Comparison of ENCODE assay signal across 26 cellular contexts in the genomic region with DNA sequence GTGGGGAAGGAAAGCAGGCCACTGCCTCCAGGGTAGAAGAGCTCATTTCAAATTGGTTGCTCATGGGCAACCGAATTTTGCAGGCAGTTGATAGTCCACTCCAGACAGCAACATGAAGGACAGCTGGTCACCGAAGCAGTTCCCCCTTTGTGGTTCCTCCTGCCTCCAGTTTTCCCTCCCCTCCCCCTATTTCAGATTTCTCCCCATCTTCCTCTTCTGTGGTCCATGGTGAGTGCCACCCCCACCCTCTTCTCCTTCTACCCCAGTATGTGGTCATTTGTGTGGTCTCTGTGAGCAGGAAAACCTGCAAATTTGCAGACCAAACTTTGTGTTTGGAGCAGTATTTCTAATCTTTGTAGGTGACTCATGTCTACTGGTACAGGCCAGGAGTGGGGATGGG. TPM values are rescaled to one million over a fixed set of nuclear protein-coding genes. Genes with fewer than 3 reads are reported as not detected.
A peak's percentile ranks its signal among the peaks of the same experiment; 100 is the strongest.
DNase-seq lines count a peak whose midpoint lies in the region; ATAC-seq and TF ChIP-seq lines count a peak whose summit lies in the region.
"Had no signal": no experiment of that assay in that cellular context is flagged by ENCODE, and none has a peak within 500 bp of the region (broad histone marks: within the 10 kb centered on the region; RNA-seq: fewer than 3 reads in every experiment).

No MANE protein-coding gene starts in this region.

- H4K91ac ChIP-seq in H9 (ENCODE audit: insufficient read length, low read depth, low read length) = no peak overlapping the region

- H3K23me2 ChIP-seq in H9 (ENCODE audit: insufficient read length, low read depth, low read length, poor library complexity, severe bottlenecking) = no peaks in the 10 kb centered on the region

- H3T11ph ChIP-seq in H9 (ENCODE audit: low read length) = no peak overlapping the region

- peak overlapping the region; percentile 0 to 82 (median 75) for H3K27ac Mint-ChIP-seq in CD14-positive monocyte
- H3K27ac Mint-ChIP-seq in H9 = peak overlapping the region in 2 of 3 experiments; percentile 2 to 30; a peak in 2 of 7 replicates
- H3K27ac Mint-ChIP-seq: activated naive CD4-positive, alpha-beta T cell treated with anti-CD3 and anti-CD28 coated beads for 36 hours; activated T-cell treated with anti-CD3 and anti-CD28 coated beads, Interleukin-2, amount 50 U/mL, for 72 hours; brain; CD4-positive, CD25-positive, alpha-beta regulatory T cell; HFFc6; memory B cell had no signal

- H4K8ac ChIP-seq in H9 (replicated peaks; ENCODE audit: insufficient read length, low read depth, low read length) = no peak overlapping the region

- no CpG with 5 or more reads among the region's 2 CpGs for WGBS in H9 (ENCODE audit: extremely low coverage, insufficient read length, low lambda C conversion rate)
- WGBS in psoas muscle, 3 donors = 64 to 81% (median 73%) methylated on average over 2 of the region's 2 CpGs

- H3K9ac ChIP-seq in H9 (ENCODE audit: extremely low read depth, insufficient read length, low read length) = no peak overlapping the region

- ATAC-seq in psoas muscle = no peak
- no peak for ATAC-seq in HG02610 (IDR thresholded peaks at IDR 0.05; ENCODE audit: unreplicated experiment)
- ATAC-seq: activated T-cell treated with anti-CD3 and anti-CD28 coated beads, Interleukin-2, amount 50 U/mL, for 72 hours; GM12878; PC-3; stimulated activated naive CD8-positive, alpha-beta T cell treated with anti-CD3 and anti-CD28 coated beads, Interleukin-15, Interleukin-2, amounts not matched to agents 100 U/mL and 50 U/mL, for 24 hours had no signal

- no peak for TF ChIP-seq CTCF in CD14-positive monocyte (IDR thresholded peaks at IDR 0.05)
- TF ChIP-seq CTCF in H9 (conservative IDR thresholded peaks at IDR 0.05) = no peak
- TF ChIP-seq CTCF in psoas muscle (IDR thresholded peaks at IDR 0.05) = no peak

- no peaks in the 10 kb centered on the region for H4K20me1 ChIP-seq in H9 (ENCODE audit: control insufficient read depth, insufficient read depth, insufficient read length)

- H3K56ac ChIP-seq in H9 (ENCODE audit: insufficient read length, low read depth, low read length) = no peak overlapping the region

- H3K36me3 ChIP-seq in psoas muscle (ENCODE audit: insufficient read depth in 1 of 2, low read depth in 1 of 2) = no peaks in the 10 kb centered on the region
- H3K36me3 ChIP-seq: prostate gland, thoracic aorta, uterus had no signal

- no peak overlapping the region for H2AK5ac ChIP-seq in H9 (ENCODE audit: insufficient read length, low read length)

- peaks cover 40% of the 10 kb centered on the region for H3K4me1 Mint-ChIP-seq in CD14-positive monocyte
- H3K4me1 Mint-ChIP-seq in H9 = peaks cover 11 to 13% of the 10 kb centered on the region in 2 experiments
- H3K4me1 Mint-ChIP-seq: brain; CD4-positive, CD25-positive, alpha-beta regulatory T cell; memory B cell had no signal

- no peak overlapping the region for H2BK20ac ChIP-seq in H9 (ENCODE audit: low read depth, low read length, poor library complexity, severe bottlenecking)

- H4K5ac ChIP-seq in H9 (ENCODE audit: insufficient read length, low read depth, low read length) = no peak overlapping the region

- no peaks in the 10 kb centered on the region for H3K27me3 ChIP-seq in H9 (ENCODE audit: insufficient read depth, low read length)
- no peaks in the 10 kb centered on the region for H3K27me3 ChIP-seq in psoas muscle (ENCODE audit: insufficient read depth in 3 of 3, low read length in 2 of 3)
- H3K27me3 ChIP-seq: uterus had no signal

- H3K27ac ChIP-seq in H9 (ENCODE audit: insufficient read length, low read depth, low read length) (no peak overlapping the region), psoas muscle (no peak overlapping the region)
- H3K27ac ChIP-seq: prostate gland, thoracic aorta, uterus had no signal

- H3K4ac ChIP-seq in H9 (ENCODE audit: low read depth, low read length) = no peak overlapping the region

- no peak overlapping the region for H2AFZ ChIP-seq in H9 (ENCODE audit: low read length)

- H3K79me1 ChIP-seq in H9 (ENCODE audit: insufficient read depth, low read depth, low read length, poor library complexity, severe bottlenecking) = no peaks in the 10 kb centered on the region

- intact Hi-C loops in CD14-positive monocyte (cut with micrococcal nuclease) (no loop called here), psoas muscle (cut with DNase I) (no loop called here)

- no peak overlapping the region for H2BK12ac ChIP-seq in H9 (ENCODE audit: insufficient read length, low read depth, low read length)

- no peak overlapping the region for H3K4me3 ChIP-seq in psoas muscle
- H3K4me3 ChIP-seq: GM12878, prostate gland, thoracic aorta, uterus had no signal

- no peaks in the 10 kb centered on the region for H3K9me3 ChIP-seq in H9 (ENCODE audit: control insufficient read depth, low read depth, low read length)
- no peaks in the 10 kb centered on the region for H3K9me3 ChIP-seq in psoas muscle
- H3K9me3 ChIP-seq: prostate gland, thoracic aorta, uterus had no signal

- H2BK5ac ChIP-seq in H9 (ENCODE audit: insufficient read length, low read length) = no peak overlapping the region

- H3K36me3 Mint-ChIP-seq in CD14-positive monocyte (peaks cover 0 to 2% of the 10 kb centered on the region in 2 donors), H9 (ENCODE audit: insufficient read depth in 1 of 3, low read depth in 3 of 3) (peaks cover 0 to 4% (median 0%) of the 10 kb centered on the region in 3 experiments; a peak in 2 of 7 replicates)
- H3K36me3 Mint-ChIP-seq: brain, memory B cell had no signal

- no peak overlapping the region for H2BK15ac ChIP-seq in H9 (ENCODE audit: low read depth, low read length)

- H3K23ac ChIP-seq in H9 (ENCODE audit: insufficient read length, low read depth, low read length) = no peak overlapping the region

- no peak overlapping the region for H3K18ac ChIP-seq in H9 (ENCODE audit: insufficient read length, low read depth, low read length)

- H3K14ac ChIP-seq in H9 (ENCODE audit: insufficient read depth, low read length) = no peak overlapping the region

- DNase-seq in CD14-positive monocyte (ENCODE audit: low spot score) (no peak), H9 (no peak), NOMO-1 treated with dmso at 0.1 percent for 144 hours (lab: John Stamatoyannopoulos, UW; ENCODE audit: unreplicated experiment) (peak; percentile 88), globus pallidus (ENCODE audit: low spot score) (peak; percentile 24), psoas muscle (no peak), C1 segment of cervical spinal cord (lab: John Stamatoyannopoulos, UW) (no peak), middle frontal gyrus (ENCODE audit: extremely low spot score, low spot score) (no peak)
- DNase-seq: activated CD4-positive, alpha-beta T cell treated with anti-CD3 and anti-CD28 coated beads, Interleukin-2, amount 50 U/mL, for 4 hours; activated naive CD4-positive, alpha-beta T cell treated with anti-CD3 and anti-CD28 coated beads for 36 hours; activated T-cell treated with anti-CD3 and anti-CD28 coated beads, Interleukin-2, amount 50 U/mL, for 72 hours; CD4-positive, CD25-positive, alpha-beta regulatory T cell; HFFc6; IMR-90; NCI-H1417 treated with DMSO at 0.1 percent for 48 hours; NCI-H2081 treated with DMSO at 0.1 percent for 48 hours; NCI-H82; PC-3; stimulated activated naive CD8-positive, alpha-beta T cell treated with anti-CD3 and anti-CD28 coated beads, Interleukin-15, Interleukin-2, amounts not matched to agents 100 U/mL and 50 U/mL, for 24 hours; T1000; uterus had no signal

- no peak overlapping the region for H2BK120ac ChIP-seq in H9 (ENCODE audit: low read depth, low read length, poor library complexity, severe bottlenecking)

- H3K27me3 Mint-ChIP-seq in CD14-positive monocyte (ENCODE audit: low read depth in 3 of 3) = peaks cover 0 to 5% (median 0%) of the 10 kb centered on the region in 3 donors
- no peaks in the 10 kb centered on the region; the same call in 1 of the 2 replicates for H3K27me3 Mint-ChIP-seq in H9 (ENCODE audit: low read depth)
- H3K27me3 Mint-ChIP-seq: brain had no signal

- no peaks in the 10 kb centered on the region for H3K79me2 ChIP-seq in H9 (ENCODE audit: insufficient read depth, low read length)

- no peak overlapping the region for H3K4me2 ChIP-seq in H9 (ENCODE audit: insufficient read depth, insufficient read length, low read length)

- H3K9me3 Mint-ChIP-seq in CD14-positive monocyte (peaks cover 0 to 8% (median 2%) of the 10 kb centered on the region in 7 donors), H9 (peaks cover 2 to 6% of the 10 kb centered on the region in 2 experiments)
- H3K9me3 Mint-ChIP-seq: activated naive CD4-positive, alpha-beta T cell treated with anti-CD3 and anti-CD28 coated beads for 36 hours; CD4-positive, CD25-positive, alpha-beta regulatory T cell; HFFc6; memory B cell had no signal

- H3K4me1 ChIP-seq in H9 (ENCODE audit: insufficient read depth, low read length) (peaks cover 6% of the 10 kb centered on the region; the same call in 1 of the 2 replicates), psoas muscle (no peaks in the 10 kb centered on the region)
- H3K4me1 ChIP-seq: prostate gland, uterus had no signal

- peak overlapping the region; percentile 21 to 76 for H3K4me3 Mint-ChIP-seq in CD14-positive monocyte
- H3K4me3 Mint-ChIP-seq in H9 = no peak overlapping the region
- H3K4me3 Mint-ChIP-seq: activated naive CD4-positive, alpha-beta T cell treated with anti-CD3 and anti-CD28 coated beads for 36 hours; activated T-cell treated with anti-CD3 and anti-CD28 coated beads, Interleukin-2, amount 50 U/mL, for 72 hours; brain; CD4-positive, CD25-positive, alpha-beta regulatory T cell; HFFc6; memory B cell had no signal

RNA-seq across cellular contexts. Expression of a gene that starts 38.2 kb away (rescaled TPM):
- polyA plus RNA-seq in CD14-positive monocyte (100 to 1,000 TPM; 128 to 134 TPM), psoas muscle (10 to 100 TPM; 12.8 to 29.5 (median 20.9) TPM)
- total RNA-seq in H9 (2021) (120 and 122 TPM in 2 replicates), psoas muscle (10 to 100 TPM; 39.5 to 78.7 (median 52.9) TPM)

Comparison
In these comparisons a context has a peak if more than half of its experiments do, and no peak if none do; other contexts are left out.
1. DNase-seq: peak in NOMO-1 treated with dmso at 0.1 percent for 144 hours (single experiment) and globus pallidus (single experiment); none in CD14-positive monocyte (single experiment), H9 (single experiment), psoas muscle (0 of 2), C1 segment of cervical spinal cord (0 of 14) and middle frontal gyrus (single experiment).
2. H3K4me3 Mint-ChIP-seq: peak in CD14-positive monocyte (2 of 2); none in H9 (0 of 2).